22 cellular contexts compared by ENCODE assay signal in the genomic region with DNA sequence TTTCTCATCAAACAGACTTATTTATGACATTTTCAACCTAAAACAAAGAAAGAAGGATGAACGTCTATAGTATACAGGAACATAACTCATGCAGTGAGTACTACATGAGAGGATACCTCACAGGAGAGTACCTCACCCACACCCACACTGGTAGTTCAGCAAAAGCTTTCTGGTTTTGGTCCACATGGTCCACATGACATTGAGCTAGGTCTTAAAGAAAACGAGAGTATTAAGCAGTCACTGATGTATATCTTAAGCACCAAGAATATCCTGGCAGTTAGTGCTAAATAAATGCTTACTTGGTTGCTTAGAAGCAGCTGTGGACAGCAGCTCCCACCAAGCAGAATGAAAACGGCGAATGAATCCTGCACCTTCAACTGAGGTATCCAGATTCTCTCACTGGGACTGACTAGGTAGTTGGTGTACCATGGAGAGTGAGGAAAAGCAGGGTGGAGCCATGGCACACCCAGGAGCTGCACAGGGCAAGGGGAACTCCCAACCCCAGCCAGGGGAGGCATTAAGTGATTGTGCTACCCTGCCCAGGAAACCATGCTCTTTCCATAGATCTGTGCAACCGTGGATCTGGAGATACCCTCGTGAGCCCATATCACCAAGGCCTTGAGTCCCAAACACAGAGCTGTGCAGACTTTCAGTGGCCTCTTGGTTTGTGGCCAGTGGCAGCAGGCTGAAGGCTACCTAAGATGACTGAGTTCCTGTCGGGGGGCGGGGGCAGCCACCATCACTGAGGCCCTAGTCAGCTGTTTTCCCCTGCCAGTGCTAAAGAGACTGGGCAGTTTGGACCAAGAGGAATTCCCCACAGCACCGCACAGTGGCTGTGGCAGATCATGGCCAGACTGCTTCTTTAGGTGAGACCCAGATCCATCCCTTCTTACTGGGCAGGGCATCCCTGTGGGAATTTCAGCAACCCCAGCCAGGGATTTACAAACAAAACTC.
DNase-seq lines count a peak whose midpoint lies in the region; ATAC-seq and TF ChIP-seq lines count a peak whose summit lies in the region.
"Had no signal": no experiment of that assay in that cellular context is flagged by ENCODE, and none has a peak within 500 bp of the region (broad histone marks: within the 10 kb centered on the region; RNA-seq: fewer than 3 reads in every experiment).

No MANE protein-coding gene starts in this region.

- intact Hi-C loops in breast epithelium (cut with DNase I; ENCODE audit: low total_unique reads): no loop called here

- no peak overlapping the region for H3K9ac ChIP-seq in neuronal stem cell (ENCODE audit: low read depth, low read length, poor library complexity)

- no peak overlapping the region for H3K4me2 ChIP-seq in neuronal stem cell (ENCODE audit: insufficient read depth, low read length, poor library complexity, severe bottlenecking)

- no peaks in the 10 kb centered on the region for H3K4me1 ChIP-seq in neuronal stem cell (ENCODE audit: control insufficient read depth in 2 of 2, insufficient read depth in 1 of 2, low read depth in 1 of 2, low read length in 2 of 2)
- H3K4me1 ChIP-seq in breast epithelium: no peaks in the 10 kb centered on the region

- no peak for DNase-seq in neuronal stem cell (ENCODE audit: low spot score)
- DNase-seq in effector memory CD8-positive, alpha-beta T cell: no peak
- no peak for DNase-seq in breast epithelium (ENCODE audit: low spot score in 2 of 2)
- no peak for DNase-seq in iPS-NIHi7 (ENCODE audit: extremely low spot score)
- DNase-seq: activated CD8-positive, alpha-beta T cell treated with anti-CD3 and anti-CD28 coated beads, Interleukin-2, amount 10 ng/mL, durations not matched to agents 7 days and 5 days; activated naive CD8-positive, alpha-beta T cell treated with anti-CD3 and anti-CD28 coated beads, Interleukin-2, amount 50 U/mL, for 24 hours; CD8-positive, alpha-beta memory T cell; HCEC 1CT; NCI-H526 treated with DMSO at 0.1 percent for 48 hours; OCI-M1; posterior cingulate gyrus; SIG-M5; small intestine; stimulated activated CD4-positive, alpha-beta T cell treated with anti-CD3 and anti-CD28 coated beads, Interleukin-4, amount 100 ng/mL, for 1 hour had no signal

- peaks cover 3% of the 10 kb centered on the region for H3K36me3 Mint-ChIP-seq in effector memory CD8-positive, alpha-beta T cell (ENCODE audit: insufficient read depth)

- H3K9me3 Mint-ChIP-seq in effector memory CD8-positive, alpha-beta T cell: peaks cover 3 to 8% of the 10 kb centered on the region in 2 donors

- no peaks in the 10 kb centered on the region for H3K27me3 Mint-ChIP-seq in effector memory CD8-positive, alpha-beta T cell
- H3K27me3 Mint-ChIP-seq: activated naive CD8-positive, alpha-beta T cell treated with anti-CD3 and anti-CD28 coated beads, Interleukin-2, amount 50 U/mL, for 24 hours; dendritic cell treated with granulocyte-macrophage colony-stimulating factor and Interleukin-4, amounts not matched to agents 40 ng/mL and 50 ng/mL, for 4 days had no signal

- no peak overlapping the region for H3K18ac ChIP-seq in neuronal stem cell (ENCODE audit: low read length)

- TF ChIP-seq POLR2A in breast epithelium (IDR thresholded peaks at IDR 0.05): no peak

- no peak overlapping the region for H4K91ac ChIP-seq in neuronal stem cell (ENCODE audit: low read depth, low read length, poor library complexity)

- peaks cover 7 to 16% of the 10 kb centered on the region in 2 donors for H3K4me1 Mint-ChIP-seq in effector memory CD8-positive, alpha-beta T cell (ENCODE audit: low read depth in 2 of 2)
- H3K4me1 Mint-ChIP-seq: nephron had no signal

- no peak overlapping the region for H2BK12ac ChIP-seq in neuronal stem cell (ENCODE audit: low read length)

- H4K8ac ChIP-seq in neuronal stem cell (ENCODE audit: low read depth, low read length): no peak overlapping the region

- H3K27ac ChIP-seq in neuronal stem cell (replicated peaks; ENCODE audit: low read length) (no peak overlapping the region), breast epithelium (no peak overlapping the region)
- H3K27ac ChIP-seq: VCaP had no signal

- no peak overlapping the region for H3K4me3 Mint-ChIP-seq in effector memory CD8-positive, alpha-beta T cell
- H3K4me3 Mint-ChIP-seq: activated CD8-positive, alpha-beta T cell treated with anti-CD3 and anti-CD28 coated beads, Interleukin-2, amount 10 ng/mL, durations not matched to agents 7 days and 5 days; activated naive CD8-positive, alpha-beta T cell treated with anti-CD3 and anti-CD28 coated beads, Interleukin-2, amount 50 U/mL, for 24 hours; CD8-positive, alpha-beta memory T cell; dendritic cell treated with granulocyte-macrophage colony-stimulating factor and Interleukin-4, amounts not matched to agents 40 ng/mL and 50 ng/mL, for 4 days; nephron; T-helper 1 cell treated with Interleukin-12 subunit alpha and Interleukin-12 subunit beta and Interleukin-4 antibody, amounts not matched to agents 30 μg/mL and 1 μg/mL, for 36 hours had no signal

- H3K27me3 ChIP-seq in neuronal stem cell (ENCODE audit: control insufficient read depth in 3 of 3, insufficient read depth in 3 of 3, low read depth in 1 of 3, low read length in 3 of 3) (no peaks in the 10 kb centered on the region), breast epithelium (no peaks in the 10 kb centered on the region)

- peak; percentile 56 for ATAC-seq in GM18517 (IDR thresholded peaks at IDR 0.05; ENCODE audit: unreplicated experiment)
- ATAC-seq in GM21367 (IDR thresholded peaks at IDR 0.05; ENCODE audit: unreplicated experiment): peak; percentile 78
- ATAC-seq in HG03066 (IDR thresholded peaks at IDR 0.05; ENCODE audit: low read depth, unreplicated experiment): peak; percentile 56
- no peak for ATAC-seq in HG02623 (IDR thresholded peaks at IDR 0.05; ENCODE audit: unreplicated experiment)
- ATAC-seq in effector memory CD8-positive, alpha-beta T cell (replicated peaks): no peak
- ATAC-seq: activated CD8-positive, alpha-beta T cell treated with anti-CD3 and anti-CD28 coated beads, Interleukin-2, amount 10 ng/mL, durations not matched to agents 7 days and 5 days; activated naive CD8-positive, alpha-beta T cell treated with anti-CD3 and anti-CD28 coated beads, Interleukin-2, amount 50 U/mL, for 24 hours had no signal

- H2BK120ac ChIP-seq in neuronal stem cell (ENCODE audit: low read depth, low read length): no peak overlapping the region

- TF ChIP-seq CTCF in breast epithelium (IDR thresholded peaks at IDR 0.05): no peak

- no peak overlapping the region for H3K27ac Mint-ChIP-seq in effector memory CD8-positive, alpha-beta T cell
- H3K27ac Mint-ChIP-seq: activated CD8-positive, alpha-beta T cell treated with anti-CD3 and anti-CD28 coated beads, Interleukin-2, amount 10 ng/mL, durations not matched to agents 7 days and 5 days; activated naive CD8-positive, alpha-beta T cell treated with anti-CD3 and anti-CD28 coated beads, Interleukin-2, amount 50 U/mL, for 24 hours; dendritic cell treated with granulocyte-macrophage colony-stimulating factor and Interleukin-4, amounts not matched to agents 40 ng/mL and 50 ng/mL, for 4 days; nephron; T-helper 1 cell treated with Interleukin-12 subunit alpha and Interleukin-12 subunit beta and Interleukin-4 antibody, amounts not matched to agents 30 μg/mL and 1 μg/mL, for 36 hours had no signal

- WGBS in neuronal stem cell (ENCODE audit: extremely low coverage in 2 of 2, insufficient read length in 2 of 2, insufficient replicate concordance in 1 of 2), 2 donors: no CpG with 5 or more reads among the region's 9 CpGs

- no peak overlapping the region for H2AFZ ChIP-seq in neuronal stem cell (ENCODE audit: low read length)

- H2AK5ac ChIP-seq in neuronal stem cell (ENCODE audit: low read depth, low read length): peak overlapping the region; percentile 49

- H3K36me3 ChIP-seq in neuronal stem cell (replicated peaks in 1 of 2; ENCODE audit: control insufficient read depth in 2 of 2, insufficient read depth in 2 of 2, low read length in 2 of 2): no peaks in the 10 kb centered on the region
- no peaks in the 10 kb centered on the region for H3K36me3 ChIP-seq in breast epithelium

- no peak overlapping the region for H3K4me3 ChIP-seq in neuronal stem cell (ENCODE audit: low read length in 2 of 2)
- no peak overlapping the region for H3K4me3 ChIP-seq in breast epithelium

- no peak overlapping the region for H2BK15ac ChIP-seq in neuronal stem cell (ENCODE audit: low read length)

- no peak overlapping the region for H3K4ac ChIP-seq in neuronal stem cell (ENCODE audit: low read length)

- H3K9me3 ChIP-seq in neuronal stem cell (replicated peaks in 1 of 2; ENCODE audit: control insufficient read depth in 2 of 2, insufficient read depth in 1 of 2, low read depth in 1 of 2, low read length in 2 of 2): peaks cover 3 to 5% of the 10 kb centered on the region in 2 donors
- H3K9me3 ChIP-seq in breast epithelium: peaks cover 11 to 12% of the 10 kb centered on the region in 2 donors

- no peak overlapping the region for H3K23ac ChIP-seq in neuronal stem cell (ENCODE audit: low read depth, low read length, poor library complexity)

- peaks cover 1% of the 10 kb centered on the region for H3K79me1 ChIP-seq in neuronal stem cell (ENCODE audit: low read depth, low read length)

- no peak overlapping the region for H3K14ac ChIP-seq in neuronal stem cell (ENCODE audit: low read length)

- H2BK5ac ChIP-seq in neuronal stem cell (ENCODE audit: low read length): no peak overlapping the region

Comparison
In these comparisons a context has a peak if more than half of its experiments do, and no peak if none do; other contexts are left out.
1. ATAC-seq: peak in GM18517 (single experiment), GM21367 (single experiment) and HG03066 (single experiment); none in HG02623 (single experiment) and effector memory CD8-positive, alpha-beta T cell (single experiment).